8 cellular contexts compared by ENCODE assay signal in the genomic region with DNA sequence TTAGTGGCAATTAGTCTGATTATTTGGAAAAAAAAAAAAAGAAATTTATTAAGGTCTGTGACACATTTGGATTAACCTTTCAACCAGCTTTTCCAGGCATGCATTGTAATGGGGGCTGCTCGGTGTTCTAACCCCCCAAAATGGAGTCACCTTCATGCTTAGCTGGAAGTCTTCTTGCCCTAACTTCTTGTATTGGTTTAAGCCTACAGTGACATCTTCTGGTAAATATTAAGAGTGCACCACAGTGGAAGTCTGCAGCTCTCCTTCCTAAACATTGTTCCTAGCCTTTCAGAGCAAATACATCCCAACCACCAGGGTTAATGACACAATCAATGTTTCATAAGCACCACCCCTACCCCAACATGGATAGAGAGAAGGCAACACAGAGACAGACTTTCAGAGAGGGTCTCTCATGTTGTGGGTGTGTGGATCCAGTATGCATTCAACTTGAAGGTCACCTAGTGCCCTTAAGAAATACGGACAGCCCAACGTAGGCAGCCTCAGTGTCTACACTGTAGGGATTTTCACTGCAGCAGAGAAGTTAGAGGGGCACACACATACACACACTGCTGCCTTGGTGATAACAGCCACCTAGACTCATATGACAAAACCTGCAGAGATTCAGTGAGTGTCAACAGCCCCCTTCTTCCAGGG.
DNase-seq lines count a peak whose midpoint lies in the region; ATAC-seq and TF ChIP-seq lines count a peak whose summit lies in the region.

No MANE protein-coding gene starts in this region.

- H2AFZ ChIP-seq in smooth muscle cell (ENCODE audit: low read depth) = no peak overlapping the region

- no peaks in the 10 kb centered on the region for H3K9me3 Mint-ChIP-seq in activated CD8-positive, alpha-beta T cell treated with anti-CD3 and anti-CD28 coated beads for 36 hours
- H3K9me3 Mint-ChIP-seq in activated CD8-positive, alpha-beta T cell treated with anti-CD3 and anti-CD28 coated beads, Interleukin-2, amount 10 ng/mL, durations not matched to agents 7 days and 5 days (ENCODE audit: insufficient read depth) = no peaks in the 10 kb centered on the region

- H3K79me2 ChIP-seq in smooth muscle cell (ENCODE audit: low read depth) = no peaks in the 10 kb centered on the region

- H3K36me3 ChIP-seq in smooth muscle cell (ENCODE audit: low read depth) = no peaks in the 10 kb centered on the region

- intact Hi-C loops in activated CD8-positive, alpha-beta T cell treated with anti-CD3 and anti-CD28 coated beads for 36 hours (cut with micrococcal nuclease) = no loop called here

- POLR2A ChIA-PET in activated CD8-positive, alpha-beta T cell treated with anti-CD3 and anti-CD28 coated beads for 36 hours (lab: Charles Lee) = no interaction called here
- POLR2A ChIA-PET in activated CD8-positive, alpha-beta T cell treated with anti-CD3 and anti-CD28 coated beads, Interleukin-2, amount 10 ng/mL, durations not matched to agents 7 days and 5 days (lab: Charles Lee) = no interaction called here

- no peak overlapping the region for H3K4me2 ChIP-seq in smooth muscle cell

- peak; percentile 66 for ATAC-seq in activated CD8-positive, alpha-beta T cell treated with anti-CD3 and anti-CD28 coated beads for 36 hours
- no peak for ATAC-seq in activated CD8-positive, alpha-beta T cell treated with anti-CD3 and anti-CD28 coated beads, Interleukin-2, amount 10 ng/mL, durations not matched to agents 7 days and 5 days
- peak; percentile 82 for ATAC-seq in HG03342 (IDR thresholded peaks at IDR 0.05; ENCODE audit: unreplicated experiment)

- H3K4me1 Mint-ChIP-seq in activated CD8-positive, alpha-beta T cell treated with anti-CD3 and anti-CD28 coated beads for 36 hours (ENCODE audit: low read depth) = no peaks in the 10 kb centered on the region
- H3K4me1 Mint-ChIP-seq in activated CD8-positive, alpha-beta T cell treated with anti-CD3 and anti-CD28 coated beads, Interleukin-2, amount 10 ng/mL, durations not matched to agents 7 days and 5 days (ENCODE audit: low read depth) = no peaks in the 10 kb centered on the region

- H3K9ac ChIP-seq in smooth muscle cell (ENCODE audit: low read depth) = no peak overlapping the region

- H3K36me3 Mint-ChIP-seq in activated CD8-positive, alpha-beta T cell treated with anti-CD3 and anti-CD28 coated beads for 36 hours (ENCODE audit: low read depth) = no peaks in the 10 kb centered on the region
- no peaks in the 10 kb centered on the region for H3K36me3 Mint-ChIP-seq in activated CD8-positive, alpha-beta T cell treated with anti-CD3 and anti-CD28 coated beads, Interleukin-2, amount 10 ng/mL, durations not matched to agents 7 days and 5 days (ENCODE audit: low read depth)

- 64% methylated on average over 3 of the region's 3 CpGs for WGBS in smooth muscle cell (ENCODE audit: low lambda C conversion rate)

- H3F3A ChIP-seq in smooth muscle cell (ENCODE audit: low read depth) = no peaks in the 10 kb centered on the region

- no peaks in the 10 kb centered on the region for H4K20me1 ChIP-seq in smooth muscle cell (ENCODE audit: low read depth)

- H3K9me3 ChIP-seq in smooth muscle cell (replicated peaks; ENCODE audit: low read depth) = no peaks in the 10 kb centered on the region

- TF ChIP-seq CTCF in activated CD8-positive, alpha-beta T cell treated with anti-CD3 and anti-CD28 coated beads for 36 hours (IDR thresholded peaks at IDR 0.05) = peak; percentile 35
- peak; percentile 44 for TF ChIP-seq CTCF in smooth muscle cell (IDR thresholded peaks at IDR 0.05; ENCODE audit: borderline replicate concordance, insufficient read depth, poor library complexity, severe bottlenecking)

- H3K27ac ChIP-seq in smooth muscle cell (ENCODE audit: low read depth) = no peak overlapping the region

- no peaks in the 10 kb centered on the region for H3K27me3 Mint-ChIP-seq in activated CD8-positive, alpha-beta T cell treated with anti-CD3 and anti-CD28 coated beads for 36 hours
- no peaks in the 10 kb centered on the region for H3K27me3 Mint-ChIP-seq in activated CD8-positive, alpha-beta T cell treated with anti-CD3 and anti-CD28 coated beads, Interleukin-2, amount 10 ng/mL, durations not matched to agents 7 days and 5 days (ENCODE audit: low read depth)

- no peak for DNase-seq in activated CD8-positive, alpha-beta T cell treated with anti-CD3 and anti-CD28 coated beads for 36 hours
- no peak for DNase-seq in activated CD8-positive, alpha-beta T cell treated with anti-CD3 and anti-CD28 coated beads, Interleukin-2, amount 10 ng/mL, durations not matched to agents 7 days and 5 days
- DNase-seq in SK-N-DZ (ENCODE audit: low spot score) (peak; percentile 13), germinal center (ENCODE audit: low spot score) (peak; percentile 3), smooth muscle cell (lab: John Stamatoyannopoulos, UW; ENCODE audit: unreplicated experiment) (no peak), GF-D8 (lab: John Stamatoyannopoulos, UW) (no peak)
- no peak for DNase-seq in activated effector memory CD4-positive, alpha-beta T cell treated with anti-CD3 and anti-CD28 coated beads, Interleukin-2, amount 50 U/mL, for 16 hours

- H3K4me3 ChIP-seq in smooth muscle cell = no peak overlapping the region

- no peak overlapping the region for H3K4me3 Mint-ChIP-seq in activated CD8-positive, alpha-beta T cell treated with anti-CD3 and anti-CD28 coated beads for 36 hours
- no peak overlapping the region for H3K4me3 Mint-ChIP-seq in activated CD8-positive, alpha-beta T cell treated with anti-CD3 and anti-CD28 coated beads, Interleukin-2, amount 10 ng/mL, durations not matched to agents 7 days and 5 days

- no peak overlapping the region for H3K27ac Mint-ChIP-seq in activated CD8-positive, alpha-beta T cell treated with anti-CD3 and anti-CD28 coated beads for 36 hours
- H3K27ac Mint-ChIP-seq in activated CD8-positive, alpha-beta T cell treated with anti-CD3 and anti-CD28 coated beads, Interleukin-2, amount 10 ng/mL, durations not matched to agents 7 days and 5 days = no peak overlapping the region

- CTCF ChIA-PET in activated CD8-positive, alpha-beta T cell treated with anti-CD3 and anti-CD28 coated beads for 36 hours (lab: Charles Lee) = interaction anchor here (0.6 to 2.6 kb wide), 11 partner anchors 10 to 790 kb away, joined by 3 to 18 read pairs (median 4); no protein-coding TSS in a partner anchor
- CTCF ChIA-PET in activated CD8-positive, alpha-beta T cell treated with anti-CD3 and anti-CD28 coated beads, Interleukin-2, amount 10 ng/mL, durations not matched to agents 7 days and 5 days (lab: Charles Lee) = interaction anchor here (0.6 to 1.6 kb wide), 14 partner anchors 9 to 804 kb away, joined by 3 to 10 read pairs (median 3); no protein-coding TSS in a partner anchor

- H3K27me3 ChIP-seq in smooth muscle cell (ENCODE audit: low read depth) = no peaks in the 10 kb centered on the region

- no peaks in the 10 kb centered on the region for H3K4me1 ChIP-seq in smooth muscle cell (ENCODE audit: low read depth)

Comparison
In these comparisons a context has a peak if more than half of its experiments do, and no peak if none do; other contexts are left out.
1. DNase-seq: peak in SK-N-DZ (single experiment) and germinal center (single experiment); none in activated CD8-positive, alpha-beta T cell treated with anti-CD3 and anti-CD28 coated beads for 36 hours (single experiment), activated CD8-positive, alpha-beta T cell treated with anti-CD3 and anti-CD28 coated beads, Interleukin-2, amount 10 ng/mL, durations not matched to agents 7 days and 5 days (single experiment), smooth muscle cell (single experiment), GF-D8 (single experiment) and activated effector memory CD4-positive, alpha-beta T cell treated with anti-CD3 and anti-CD28 coated beads, Interleukin-2, amount 50 U/mL, for 16 hours (single experiment).